8 cellular contexts compared by ENCODE assay signal in genomic region chr9:71783120-71783523, GRCh38. TPM values are rescaled to one million over a fixed set of nuclear protein-coding genes. Genes with fewer than 3 reads are reported as not detected.
DNase-seq lines count a peak whose midpoint lies in the region; ATAC-seq and TF ChIP-seq lines count a peak whose summit lies in the region.

No MANE protein-coding gene starts in this region.

- H3K36me3 ChIP-seq in PC-9 (ENCODE audit: low read depth) (no peaks in the 10 kb centered on the region), mucosa of descending colon (ENCODE audit: low read depth) (no peaks in the 10 kb centered on the region), testis (ENCODE audit: low read depth, missing control alignments) (no peaks in the 10 kb centered on the region)

- no peaks in the 10 kb centered on the region for H4K20me1 ChIP-seq in PC-9 (ENCODE audit: insufficient read depth)

- TF ChIP-seq CTCF in PC-9 (conservative IDR thresholded peaks at IDR 0.05), result no peak
- no peak for TF ChIP-seq CTCF in mucosa of descending colon (IDR thresholded peaks at IDR 0.05)
- TF ChIP-seq CTCF in testis (IDR thresholded peaks at IDR 0.05), result no peak

- no peaks in the 10 kb centered on the region for H3F3A ChIP-seq in PC-9 (ENCODE audit: insufficient read depth, low read depth)

- POLR2A ChIA-PET in PC-9 (lab: Charles Lee; ENCODE audit: unreplicated experiment), result interaction anchor here (0.6 kb wide), 1 partner anchor 17 kb away, joined by 3 read pairs; no protein-coding TSS in a partner anchor

- BruUV-seq in PC-9 (replicated peaks; lab: Mats Ljungman, UMichigan), result no TSS peak

- no peaks in the 10 kb centered on the region for H3K27me3 ChIP-seq in PC-9 (ENCODE audit: insufficient read depth, low read depth)
- no peaks in the 10 kb centered on the region for H3K27me3 ChIP-seq in testis

- ATAC-seq in GM18508 (IDR thresholded peaks at IDR 0.05; ENCODE audit: insufficient read depth, unreplicated experiment) (peak; percentile 74), HG02642 (IDR thresholded peaks at IDR 0.05; ENCODE audit: poor library complexity, unreplicated experiment) (peak; percentile 84), mucosa of descending colon (peak; percentile 92)

- intact Hi-C loops in PC-9 (cut with micrococcal nuclease; ENCODE audit: unreplicated experiment), result no loop called here
- intact Hi-C loops in mucosa of descending colon (cut with DNase I, micrococcal nuclease), result no loop called here
- intact Hi-C loops in testis (cut with DNase I; ENCODE audit: low total_unique reads), result no loop called here

- H3K4me1 ChIP-seq in PC-9 (replicated peaks; ENCODE audit: insufficient read depth) (peaks cover 5% of the 10 kb centered on the region; the same call in 1 of the 2 replicates), mucosa of descending colon (ENCODE audit: low read depth) (no peaks in the 10 kb centered on the region), testis (no peaks in the 10 kb centered on the region)

- DNase-seq in PC-9 (peak in 1 of 2 experiments; percentile 45), mucosa of descending colon (peak; percentile 54 to 89 (median 69)), ureter (ENCODE audit: low spot score) (peak; percentile 62), testis (no peak), DMS 273 treated with DMSO at 0.1 percent for 48 hours (lab: John Stamatoyannopoulos, UW) (no peak)
- DNase-seq in activated effector memory CD4-positive, alpha-beta T cell treated with Interleukin-2 at 50 U/mL for 16 hours, result peak; percentile 76

- no peak overlapping the region for H3K27ac ChIP-seq in PC-9
- H3K27ac ChIP-seq in testis, result no peak overlapping the region

- no peaks in the 10 kb centered on the region for H3K9me3 ChIP-seq in PC-9 (ENCODE audit: insufficient read depth, low read depth)
- no peaks in the 10 kb centered on the region for H3K9me3 ChIP-seq in mucosa of descending colon
- no peaks in the 10 kb centered on the region for H3K9me3 ChIP-seq in testis

- WGBS in testis, 2 donors, result 72 to 91% methylated on average over 9 of the region's 9 CpGs

- peak overlapping the region; percentile 52; the same call in 1 of the 2 replicates for H2AFZ ChIP-seq in PC-9

- CTCF ChIA-PET in PC-9 (lab: Charles Lee), result interaction anchor here (0.7 kb wide), 1 partner anchor 15 kb away, joined by 3 read pairs; no protein-coding TSS in a partner anchor

- H3K9me2 ChIP-seq in PC-9 (ENCODE audit: insufficient read depth), result no peaks in the 10 kb centered on the region

- peak overlapping the region; percentile 49 for H3K4me2 ChIP-seq in PC-9

- no peaks in the 10 kb centered on the region for H3K79me2 ChIP-seq in PC-9 (ENCODE audit: low read depth)

- no peak overlapping the region for H3K4me3 ChIP-seq in PC-9
- H3K4me3 ChIP-seq in mucosa of descending colon, result no peak overlapping the region
- H3K4me3 ChIP-seq in testis, result no peak overlapping the region

- TF ChIP-seq POLR2A in testis (IDR thresholded peaks at IDR 0.05), result no peak

RNA-seq across cellular contexts. Expression of gene CEMIP2, which starts 14.8 kb away (rescaled TPM):
- 60.7 and 77.0 TPM in 2 replicates for total RNA-seq in PC-9 (2021)
- 100 to 1,000 TPM in 1 of 3 donors, 10 to 100 TPM in 2; 63.6 to 124 (median 99.3) TPM for total RNA-seq in mucosa of descending colon
- total RNA-seq in ureter, result 162 TPM
- total RNA-seq in testis, result 100 to 1,000 TPM; 109 to 146 TPM
- 18.3 TPM for polyA plus RNA-seq in testis (ENCODE audit: insufficient read depth, low read depth, low replicate concordance)

Comparison
In these comparisons a context has a peak if more than half of its experiments do, and no peak if none do; other contexts are left out.
1. DNase-seq: peak in activated effector memory CD4-positive, alpha-beta T cell treated with Interleukin-2 at 50 U/mL for 16 hours (single experiment), mucosa of descending colon (3 of 3) and ureter (single experiment); none in testis (single experiment) and DMS 273 treated with DMSO at 0.1 percent for 48 hours (single experiment).
2. Peak in every context shown above with its lines, with median percentiles within 50 percentile points of each other: ATAC-seq.